Comparison of ENCODE assay signal across 6 cellular contexts in genomic region chr4:127311371-127311770, GRCh38.
"Had no signal": no experiment of that assay in that cellular context is flagged by ENCODE, and none has a peak within 500 bp of the region (broad histone marks: within the 10 kb centered on the region; RNA-seq: fewer than 3 reads in every experiment).

No MANE protein-coding gene starts in this region.

- DNase-seq: IMR-90, KBM-7, KG1 had no signal

- H3K4me3 ChIP-seq: K562 had no signal

- ATAC-seq: HepG2, K562 had no signal

- H3K27ac ChIP-seq: HL-60 had no signal
